In the genomic region with DNA sequence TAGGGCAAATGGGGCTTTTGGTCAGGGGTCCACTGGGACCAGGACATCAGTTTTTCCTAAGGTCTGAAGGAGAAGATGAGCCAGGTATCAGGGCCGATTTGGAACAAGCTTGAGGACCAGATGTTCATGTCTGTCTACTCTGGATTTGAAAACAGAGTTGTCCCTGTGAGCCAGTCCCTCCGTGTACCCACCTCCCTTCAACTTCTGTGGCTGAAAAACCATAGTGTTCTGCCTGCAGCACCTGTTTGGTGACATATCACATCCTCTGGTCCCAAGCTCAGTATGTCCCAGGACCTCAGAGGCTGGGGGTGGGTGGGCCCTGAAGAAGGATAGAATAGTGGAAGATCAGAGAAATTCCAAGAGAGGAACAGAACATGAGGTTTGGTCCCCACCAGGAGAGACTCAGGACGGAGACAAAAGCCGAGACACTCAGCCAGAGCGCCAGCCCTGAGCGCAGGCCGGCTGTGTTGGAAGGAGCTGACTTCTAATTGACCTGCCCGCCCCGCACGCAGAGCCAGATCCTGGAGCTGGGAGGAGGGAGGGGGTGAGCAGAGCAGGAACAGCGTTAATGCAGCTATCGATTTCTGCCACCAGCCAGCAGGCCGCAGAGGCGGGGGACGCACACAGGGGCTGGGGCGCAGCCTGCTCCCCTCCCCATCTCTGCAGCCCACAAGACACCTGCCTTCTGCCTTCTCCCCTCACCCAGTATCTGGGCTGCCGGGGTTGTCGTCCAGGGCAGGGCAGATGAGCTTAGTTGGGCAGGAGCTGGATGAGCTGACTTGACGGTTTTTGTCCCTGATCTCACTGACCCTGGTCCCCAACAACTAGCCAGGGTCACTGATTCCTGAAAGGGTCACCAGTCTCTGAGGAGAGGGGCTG, we compare ENCODE assay signal across 11 cellular contexts. TPM values are rescaled to one million over a fixed set of nuclear protein-coding genes. Genes with fewer than 3 reads are reported as not detected.
A peak's percentile ranks its signal among the peaks of the same experiment; 100 is the strongest.
DNase-seq lines count a peak whose midpoint lies in the region; ATAC-seq and TF ChIP-seq lines count a peak whose summit lies in the region.
"Had no signal": no experiment of that assay in that cellular context is flagged by ENCODE, and none has a peak within 500 bp of the region (broad histone marks: within the 10 kb centered on the region; RNA-seq: fewer than 3 reads in every experiment).

No MANE protein-coding gene starts in this region.

- H3K36me3 Mint-ChIP-seq in activated naive CD4-positive, alpha-beta T cell treated with anti-CD3 and anti-CD28 coated beads, Interleukin-2, amount 50 U/mL, for 72 hours, result no peaks in the 10 kb centered on the region
- H3K36me3 Mint-ChIP-seq: activated CD8-positive, alpha-beta memory T cell treated with anti-CD3 and anti-CD28 coated beads, Interleukin-2, amount 10 ng/mL, durations not matched to agents 7 days and 5 days had no signal

- H3K9me3 Mint-ChIP-seq in activated naive CD4-positive, alpha-beta T cell treated with anti-CD3 and anti-CD28 coated beads, Interleukin-2, amount 50 U/mL, for 72 hours, result no peaks in the 10 kb centered on the region
- H3K9me3 Mint-ChIP-seq: dendritic cell treated with granulocyte-macrophage colony-stimulating factor and Interleukin-4, amounts not matched to agents 40 ng/mL and 50 ng/mL, for 4 days had no signal

- DNase-seq in NCI-H1694 (lab: John Stamatoyannopoulos, UW) (peak; percentile 50), NCI-H1694 treated with DMSO at 0.1 percent for 48 hours (lab: John Stamatoyannopoulos, UW) (no peak), dorsolateral prefrontal cortex (peak in 3 of 10 donors; percentile 53 to 68 (median 56)), thyroid gland (no peak), kidney tubule cell (ENCODE audit: low spot score) (no peak)
- no peak for DNase-seq in activated naive CD4-positive, alpha-beta T cell treated with anti-CD3 and anti-CD28 coated beads, Interleukin-2, amount 50 U/mL, for 72 hours (ENCODE audit: low spot score in 2 of 2)
- DNase-seq: activated CD8-positive, alpha-beta memory T cell treated with anti-CD3 and anti-CD28 coated beads, Interleukin-2, amount 10 ng/mL, durations not matched to agents 7 days and 5 days; SHP77 treated with DMSO at 0.1 percent for 48 hours had no signal

- H3K9me3 ChIP-seq in muscle layer of duodenum (ENCODE audit: control insufficient read depth in 1 of 2, low read length in 2 of 2) (no peaks in the 10 kb centered on the region), thyroid gland (no peaks in the 10 kb centered on the region)

- no peak overlapping the region for H3K27ac Mint-ChIP-seq in activated naive CD4-positive, alpha-beta T cell treated with anti-CD3 and anti-CD28 coated beads, Interleukin-2, amount 50 U/mL, for 72 hours
- H3K27ac Mint-ChIP-seq: activated CD8-positive, alpha-beta memory T cell treated with anti-CD3 and anti-CD28 coated beads, Interleukin-2, amount 10 ng/mL, durations not matched to agents 7 days and 5 days had no signal

- TF ChIP-seq CTCF in dorsolateral prefrontal cortex (IDR thresholded peaks at IDR 0.05 in 54 of 56, conservative IDR thresholded peaks at IDR 0.05 in 2 of 56; ENCODE audit: low read depth in 1 of 56, partially characterized antibody in 56 of 56) (no peak), thyroid gland (IDR thresholded peaks at IDR 0.05) (no peak)

- no peak for ATAC-seq in activated naive CD4-positive, alpha-beta T cell treated with anti-CD3 and anti-CD28 coated beads, Interleukin-2, amount 50 U/mL, for 72 hours
- ATAC-seq in HG03460 (IDR thresholded peaks at IDR 0.05; ENCODE audit: unreplicated experiment), result no peak
- ATAC-seq: activated CD8-positive, alpha-beta memory T cell treated with anti-CD3 and anti-CD28 coated beads, Interleukin-2, amount 10 ng/mL, durations not matched to agents 7 days and 5 days had no signal

- peak overlapping the region; percentile 82 to 100 (median 98) for H3K27ac ChIP-seq in dorsolateral prefrontal cortex
- H3K27ac ChIP-seq in muscle layer of duodenum (ENCODE audit: low read length), result peak overlapping the region; percentile 65
- peak overlapping the region in 2 of 3 donors; percentile 18 to 27 for H3K27ac ChIP-seq in thyroid gland

- intact Hi-C loops in dorsolateral prefrontal cortex (cut with DNase I) (loop anchor here in 1 of 2 donors (2.0 kb wide), 1 partner anchor 27 kb away; no protein-coding TSS in a partner anchor), thyroid gland (cut with DNase I) (no loop called here)

- peak overlapping the region in 41 of 59 donors; percentile 3 to 51 (median 28) for H3K4me3 ChIP-seq in dorsolateral prefrontal cortex
- H3K4me3 ChIP-seq in muscle layer of duodenum (ENCODE audit: low read depth in 1 of 2, low read length in 2 of 2), result peak overlapping the region in 1 of 2 donors; percentile 6
- H3K4me3 ChIP-seq in thyroid gland (replicated peaks in 1 of 3), result no peak overlapping the region

- no peaks in the 10 kb centered on the region for H3K27me3 ChIP-seq in dorsolateral prefrontal cortex
- no peaks in the 10 kb centered on the region for H3K27me3 ChIP-seq in muscle layer of duodenum (ENCODE audit: low read depth, low read length)
- H3K27me3 ChIP-seq in thyroid gland, result no peaks in the 10 kb centered on the region

- WGBS in thyroid gland, 2 donors, result 71 to 76% methylated on average over 11 to 17 of the region's 19 CpGs

- TF ChIP-seq POLR2A in thyroid gland (IDR thresholded peaks at IDR 0.05), result no peak

- H3K4me1 ChIP-seq in muscle layer of duodenum (ENCODE audit: control insufficient read depth in 1 of 2, insufficient read depth in 2 of 2, low read length in 2 of 2), result peaks cover 9 to 41% of the 10 kb centered on the region in 2 donors
- H3K4me1 ChIP-seq in thyroid gland, result peaks cover 24 to 61% of the 10 kb centered on the region in 2 donors

- H3K36me3 ChIP-seq in muscle layer of duodenum (ENCODE audit: control insufficient read depth in 1 of 2, insufficient read depth in 2 of 2, low read length in 2 of 2) (peaks cover 0 to 13% of the 10 kb centered on the region in 2 donors), thyroid gland (peaks cover 13 to 15% of the 10 kb centered on the region in 2 donors)

RNA-seq across cellular contexts. Expression of gene CXXC5, which starts 29.5 kb away (rescaled TPM):
- total RNA-seq in dorsolateral prefrontal cortex (100 to 1,000 TPM in 83 of 120 experiments, 10 to 100 TPM in 37; 79.1 to 229 (median 108) TPM), thyroid gland (10 to 100 TPM; 52.3 to 81.8 (median 62.6) TPM)
- total RNA-seq in activated naive CD4-positive, alpha-beta T cell treated with anti-CD3 and anti-CD28 coated beads, Interleukin-2, amount 50 U/mL, for 72 hours, result 1 to 10 TPM; 1.8 to 3.5 TPM

Comparison
In these comparisons a context has a peak if more than half of its experiments do, and no peak if none do; other contexts are left out.
1. H3K27ac ChIP-seq: peak in every context shown above with its lines; median percentile 98 in dorsolateral prefrontal cortex; 65 in muscle layer of duodenum; 22 in thyroid gland.
2. H3K4me3 ChIP-seq: peak in dorsolateral prefrontal cortex (41 of 59); none in thyroid gland (0 of 3).
3. RNA of gene CXXC5, which starts 29.5 kb away (total RNA-seq): 79.1 to 229 TPM in dorsolateral prefrontal cortex and 52.3 to 81.8 TPM in thyroid gland; 1.8 to 3.5 TPM in activated naive CD4-positive, alpha-beta T cell treated with anti-CD3 and anti-CD28 coated beads, Interleukin-2, amount 50 U/mL, for 72 hours; every median in the first group is over 10 times any median in the second.